In genomic region chr7:37550426-37550825, GRCh38 we compare ENCODE assay signal across 27 cellular contexts.
"Had no signal": no experiment of that assay in that cellular context is flagged by ENCODE, and none has a peak within 500 bp of the region (broad histone marks: within the 10 kb centered on the region; RNA-seq: fewer than 3 reads in every experiment).

No MANE protein-coding gene starts in this region.

- H3K4me1 ChIP-seq: ascending aorta, breast epithelium, colonic mucosa had no signal

- DNase-seq: activated CD4-positive, alpha-beta memory T cell treated with anti-CD3 and anti-CD28 coated beads, Interleukin-2, amount 10 ng/mL, durations not matched to agents 7 days and 5 days; activated CD4-positive, alpha-beta T cell treated with anti-CD3 and anti-CD28 coated beads for 1 hour; activated CD4-positive, alpha-beta T cell treated with anti-CD3 and anti-CD28 coated beads for 4 hours; activated CD4-positive, alpha-beta T cell treated with anti-CD3 and anti-CD28 coated beads, Interleukin-2, amount 10 ng/mL, durations not matched to agents 7 days and 5 days; activated CD4-positive, alpha-beta T cell treated with anti-CD3 and anti-CD28 coated beads, Interleukin-2, amount 50 U/mL, for 4 hours; activated CD8-positive, alpha-beta memory T cell treated with anti-CD3 and anti-CD28 coated beads, Interleukin-2, amount 50 U/mL, for 48 hours; activated gamma-delta T cell; activated naive CD4-positive, alpha-beta T cell; activated naive CD4-positive, alpha-beta T cell treated with anti-CD3 and anti-CD28 coated beads, Interleukin-2, amount 10 ng/mL, durations not matched to agents 7 days and 5 days; activated naive CD8-positive, alpha-beta T cell treated with anti-CD3 and anti-CD28 coated beads, Interleukin-2, amount 10 ng/mL, durations not matched to agents 7 days and 5 days; activated T-cell treated with anti-CD3 and anti-CD28 coated beads for 4 hours; activated T-cell treated with anti-CD3 and anti-CD28 coated beads, Interleukin-2, amount 50 U/mL, for 24 hours; activated T-cell treated with anti-CD3 and anti-CD28 coated beads, Interleukin-2, amount 50 U/mL, for 72 hours; central memory CD4-positive, alpha-beta T cell; cerebellar nuclear complex; colonic mucosa; effector CD8-positive, alpha-beta T cell; foreskin fibroblast; glutamatergic neuron; heart left ventricle; T-helper 2 cell had no signal

- H3K4me3 ChIP-seq: ascending aorta, breast epithelium, cardiac muscle cell, colonic mucosa, heart left ventricle had no signal

- H3K9me3 ChIP-seq: ascending aorta, breast epithelium, colonic mucosa, heart left ventricle had no signal

- ATAC-seq: activated naive CD4-positive, alpha-beta T cell treated with anti-CD3 and anti-CD28 coated beads, Interleukin-2, amount 50 U/mL, for 72 hours; activated T-cell treated with anti-CD3 and anti-CD28 coated beads, Interleukin-2, amount 50 U/mL, for 72 hours; heart left ventricle had no signal

- H3K36me3 ChIP-seq: ascending aorta, breast epithelium, cardiac muscle cell, colonic mucosa, heart left ventricle had no signal

- H3K27me3 ChIP-seq: ascending aorta, cardiac muscle cell, colonic mucosa, heart left ventricle had no signal

- H3K27ac ChIP-seq: ascending aorta, breast epithelium, cardiac muscle cell, colonic mucosa, epithelial cell of prostate, heart left ventricle, VCaP had no signal
